Comparison of ENCODE assay signal across 22 cellular contexts in genomic region chr1:244817415-244817894, GRCh38. TPM values are rescaled to one million over a fixed set of nuclear protein-coding genes. Genes with fewer than 3 reads are reported as not detected.
DNase-seq lines count a peak whose midpoint lies in the region; ATAC-seq, FAIRE-seq and TF ChIP-seq lines count a peak whose summit lies in the region.
"Had no signal": no experiment of that assay in that cellular context is flagged by ENCODE, and none has a peak within 500 bp of the region (broad histone marks: within the 10 kb centered on the region; RNA-seq: fewer than 3 reads in every experiment).

No MANE protein-coding gene starts in this region.

- H3K4me1 Mint-ChIP-seq in Calu3 (ENCODE audit: low read depth, unreplicated experiment) = no peaks in the 10 kb centered on the region

- 0 out of 2 replicates have a peak overlapping the region, but pooled peaks have one; percentile 94 for H2BK5ac ChIP-seq in H1 (ENCODE audit: low read depth, low read length)

- H3K9me3 ChIP-seq in H1 (ENCODE audit: insufficient read depth in 2 of 2, low read depth in 1 of 2, low read length in 1 of 2) = no peaks in the 10 kb centered on the region; a peak in 1 of 4 replicates
- no peaks in the 10 kb centered on the region for H3K9me3 ChIP-seq in small intestine (ENCODE audit: control insufficient read depth, low read depth)

- intact Hi-C loops in left colon (cut with DNase I, micrococcal nuclease) (loop anchor here in 1 of 2 donors (10.0 kb wide), 1 partner anchor 217 kb away; no protein-coding TSS in a partner anchor), Calu3 (cut with micrococcal nuclease; ENCODE audit: unreplicated experiment) (no loop called here)

- peaks cover 10% of the 10 kb centered on the region for H3K27me3 Mint-ChIP-seq in Calu3 (ENCODE audit: unreplicated experiment)

- no peaks in the 10 kb centered on the region for H3K9me3 Mint-ChIP-seq in Calu3 (ENCODE audit: low read depth, unreplicated experiment)

- H3K4me2 ChIP-seq in H1 (ENCODE audit: insufficient read depth in 1 of 2, low read depth in 2 of 2, low read length in 2 of 2) = peak overlapping the region; percentile 56 to 63
- H3K4me2 ChIP-seq: KMS-11, PC-9 had no signal

- TF ChIP-seq CTCF in H1 (IDR thresholded peaks at IDR 0.05; ENCODE audit: control extremely low read depth in 1 of 3, insufficient read depth in 1 of 3, low read depth in 1 of 3, low read length in 3 of 3) (no peak), Calu3 (IDR thresholded peaks at IDR 0.05; ENCODE audit: unreplicated experiment) (no peak), foreskin fibroblast (IDR thresholded peaks at IDR 0.05; ENCODE audit: low read depth, low read length) (no peak)

- no peaks in the 10 kb centered on the region for H3K27me3 ChIP-seq in H7 (ENCODE audit: control insufficient read depth, insufficient read depth, low read length)
- no peaks in the 10 kb centered on the region for H3K27me3 ChIP-seq in H1 (replicated peaks in 1 of 4; ENCODE audit: control insufficient read depth in 3 of 4, extremely low read depth in 1 of 4, insufficient read depth in 3 of 4, low read length in 3 of 4)
- peaks cover 0 to 3% of the 10 kb centered on the region in 2 donors for H3K27me3 ChIP-seq in small intestine (ENCODE audit: control insufficient read depth in 2 of 2, insufficient read depth in 2 of 2, low read length in 2 of 2)

- BruUV-seq in Calu3 (replicated peaks; lab: Mats Ljungman, UMichigan) = no TSS peak

- no peak overlapping the region for H3K4me3 Mint-ChIP-seq in Calu3 (ENCODE audit: low read depth, unreplicated experiment)

- no peak for TF ChIP-seq EP300 in H1 (IDR thresholded peaks at IDR 0.05; ENCODE audit: borderline replicate concordance in 1 of 2, low read depth in 2 of 2, low read length in 2 of 2)

- no peak overlapping the region for H2AFZ ChIP-seq in H1 (ENCODE audit: low read length)
- H2AFZ ChIP-seq: PC-9 had no signal

- peaks cover 5% of the 10 kb centered on the region; the same call in 1 of the 2 replicates for H3K23me2 ChIP-seq in H1 (ENCODE audit: low read depth, low read length)

- H3K18ac ChIP-seq in H1 (ENCODE audit: extremely low read depth, low read length) = no peak overlapping the region

- no peak overlapping the region for H4K91ac ChIP-seq in H1 (replicated peaks; ENCODE audit: insufficient read length, low read length)

- ATAC-seq in left colon (peak; percentile 46), GM21528 (IDR thresholded peaks at IDR 0.05; ENCODE audit: low FRiP score, unreplicated experiment) (no peak)
- ATAC-seq: SK-N-SH treated with all-trans-retinoic acid at 6 μM for 48 hours had no signal

- H3K79me1 ChIP-seq in H1 (ENCODE audit: low read depth, low read length) = no peaks in the 10 kb centered on the region

- peak overlapping the region; percentile 95; the same call in 1 of the 2 replicates for H2AK5ac ChIP-seq in H1 (ENCODE audit: low read depth, low read length)

- FAIRE-seq in H1 (lab: Jason Lieb, UNC) (no peak), small intestine (lab: Jason Lieb, UNC) (no peak)

- TF ChIP-seq RAD21 in H1 (IDR thresholded peaks at IDR 0.05 in 1 of 2, conservative IDR thresholded peaks at IDR 0.05 in 1 of 2; ENCODE audit: low read depth in 2 of 2, low read length in 2 of 2) = no peak

- peak overlapping the region; percentile 17; the same call in 1 of the 2 replicates for H3K4me3 ChIP-seq in H7 (ENCODE audit: insufficient read depth, low read depth, low read length)
- peak overlapping the region in 3 of 4 experiments; percentile 26 to 59 (median 57); a peak in 3 of 8 replicates for H3K4me3 ChIP-seq in H1 (ENCODE audit: extremely low read depth in 1 of 4, insufficient read depth in 2 of 4, low read depth in 3 of 4, low read length in 4 of 4)
- H3K4me3 ChIP-seq in small intestine (ENCODE audit: low read depth in 1 of 2, low read length in 2 of 2) = no peak overlapping the region
- H3K4me3 ChIP-seq in foreskin fibroblast (ENCODE audit: low read depth in 1 of 2, low read length in 2 of 2) = no peak overlapping the region
- H3K4me3 ChIP-seq: PC-9 had no signal

- H3K4ac ChIP-seq in H1 (replicated peaks; ENCODE audit: insufficient read length, low read depth, low read length) = no peak overlapping the region

- H3K27ac ChIP-seq in H1 (ENCODE audit: low read depth, low read length) = no peak overlapping the region
- H3K27ac ChIP-seq in small intestine (ENCODE audit: low read depth in 1 of 2, low read length in 1 of 2) = no peak overlapping the region
- H3K27ac ChIP-seq: KMS-11, PC-9, RWPE1 had no signal

- H3K9ac ChIP-seq in H1 (replicated peaks in 1 of 4; ENCODE audit: extremely low read depth in 1 of 4, low read depth in 3 of 4, low read length in 3 of 4) = peak overlapping the region in 1 of 4 experiments; percentile 32; a peak in 2 of 7 replicates
- H3K9ac ChIP-seq: KMS-11 had no signal

- H3K36me3 Mint-ChIP-seq in Calu3 (ENCODE audit: insufficient read depth, unreplicated experiment) = no peaks in the 10 kb centered on the region

- no peak overlapping the region for H4K5ac ChIP-seq in H1 (ENCODE audit: insufficient read length, low read depth, low read length)

- peak overlapping the region; percentile 72 for H2BK120ac ChIP-seq in H1 (replicated peaks; ENCODE audit: low read depth, low read length)

- H3K23ac ChIP-seq in H1 (ENCODE audit: insufficient read length) = no peak overlapping the region

- H4K8ac ChIP-seq in H1 (ENCODE audit: extremely low read depth, insufficient read depth, low read length) = no peak overlapping the region

- H2BK20ac ChIP-seq in H1 (ENCODE audit: low read length) = peak overlapping the region; percentile 93; the same call in 1 of the 2 replicates

- DNase-seq in H7 (no peak), H1 (ENCODE audit: low read depth in 1 of 2, low spot score in 2 of 2) (no peak), left colon (no peak), small intestine (peak; percentile 89), SW480 (ENCODE audit: low spot score) (no peak), Calu3 (no peak), foreskin fibroblast (no peak)
- DNase-seq: C1 segment of cervical spinal cord, DMS 273 treated with DMSO at 0.1 percent for 48 hours, DND-41, GDM1, NCI-H1048, NCI-H1436, NCI-H2029, NCI-H2171, NCI-H526, PC-9, SIG-M5 had no signal

- H2BK12ac ChIP-seq in H1 (ENCODE audit: low read depth, low read length) = peak overlapping the region; percentile 85; the same call in 1 of the 2 replicates

- peaks cover 0 to 54% of the 10 kb centered on the region in 2 experiments; a peak in 2 of 4 replicates for H3K79me2 ChIP-seq in H1 (ENCODE audit: control insufficient read depth in 1 of 2, insufficient read depth in 2 of 2, low read length in 2 of 2)

- no peak overlapping the region for H3K14ac ChIP-seq in H1 (ENCODE audit: insufficient read length)

- CTCF ChIA-PET in H1 (lab: Charles Lee; ENCODE audit: partially characterized antibody) (no interaction called here), Calu3 (lab: Charles Lee) (interaction anchor here (0.6 kb wide), 1 partner anchor 14 kb away, joined by 4 read pairs; no protein-coding TSS in a partner anchor)

- no peak overlapping the region for H3K56ac ChIP-seq in H1 (replicated peaks; ENCODE audit: insufficient read length, low read depth, low read length)

- H2BK15ac ChIP-seq in H1 (ENCODE audit: low read length) = no peak overlapping the region

- H3K27ac Mint-ChIP-seq in Calu3 (ENCODE audit: unreplicated experiment) = no peak overlapping the region

- H3K36me3 ChIP-seq in H7 (replicated peaks; ENCODE audit: control insufficient read depth, insufficient read depth, low read length) (no peaks in the 10 kb centered on the region), H1 (ENCODE audit: control insufficient read depth in 2 of 4, insufficient read depth in 4 of 4, low read length in 3 of 4) (no peaks in the 10 kb centered on the region), small intestine (ENCODE audit: control insufficient read depth in 2 of 2, insufficient read depth in 2 of 2, low read length in 2 of 2) (no peaks in the 10 kb centered on the region)

- H3K4me1 ChIP-seq in H1 (replicated peaks in 1 of 4; ENCODE audit: control insufficient read depth in 3 of 4, insufficient read depth in 4 of 4, low read length in 3 of 4) (peaks cover 1 to 11% (median 7%) of the 10 kb centered on the region in 4 experiments), small intestine (ENCODE audit: control insufficient read depth in 2 of 2, insufficient read depth in 1 of 2, low read depth in 1 of 2, low read length in 1 of 2) (no peaks in the 10 kb centered on the region)

- 80% methylated on average over 12 of the region's 12 CpGs; no CpG with 5 or more reads in 1 of the 2 experiments for WGBS in H1 (ENCODE audit: extremely low coverage in 1 of 2, insufficient coverage in 1 of 2, insufficient read length in 1 of 2, insufficient replicate concordance in 2 of 2, low coverage in 1 of 2, low lambda C conversion rate in 2 of 2, missing lambda C conversion rate in 1 of 2), 2 experiments
- 67 to 76% (median 70%) methylated on average over 12 of the region's 12 CpGs for WGBS in small intestine, 3 donors

- H4K20me1 ChIP-seq in H1 (replicated peaks in 1 of 2; ENCODE audit: control insufficient read depth in 1 of 2, insufficient read depth in 2 of 2, low read length in 2 of 2) = no peaks in the 10 kb centered on the region

- POLR2A ChIA-PET in H1 (lab: Charles Lee; ENCODE audit: partially characterized antibody) = interaction anchor here (0.9 to 9.1 kb wide), 4 partner anchors 14 to 31 kb away, joined by 3 to 178 read pairs (median 10); partner anchors contain the start of gene COX20

- TF ChIP-seq POLR2A in H1 (IDR thresholded peaks at IDR 0.05; ENCODE audit: control extremely low read depth in 1 of 2, low read depth in 2 of 2, low read length in 2 of 2) = no peak

RNA-seq across cellular contexts. Expression of gene COX20, which starts 18.0 kb away (rescaled TPM):
- 8.7 and 11.6 TPM in 2 replicates for total RNA-seq in H7 (2014; rRNA removed; shearing (Covaris generic))
- 28.8 and 33.6 TPM in 2 replicates for total RNA-seq in H1 (2021; fragmentation: NEBNext Ultra II Directional; extraction: Animal tissue kit (Norgen Biotek cat#: 25700))
- 11.7 and 17.5 TPM in 2 replicates for polyA plus RNA-seq in H1 (2011; rRNA removed)
- 33.1 TPM for polyA plus RNA-seq in H1 (2011; cell fraction: cytosol; rRNA removed)
- 6.2 TPM for polyA plus RNA-seq in H1 (2011; cell fraction: nucleus; rRNA removed)
- 18.0 to 39.2 TPM (median 20.0 TPM) in 4 replicates for polyA plus RNA-seq in H1 (2012, experiment 1 of 2)
- polyA plus RNA-seq in H1 (2012, experiment 2 of 2) = 6.5 TPM
- polyA plus RNA-seq in H1 (2013, experiment 1 of 2) = 42.7 TPM
- 43.3 TPM for polyA plus RNA-seq in H1 (2013, experiment 2 of 2)
- polyA minus RNA-seq in H1 (2011; rRNA and poly(A)+ RNA removed) = 6.9 and 7.0 TPM in 2 replicates
- 4.6 TPM for polyA minus RNA-seq in H1 (2011; cell fraction: cytosol; rRNA and poly(A)+ RNA removed)
- 26.7 TPM for polyA minus RNA-seq in H1 (2011; cell fraction: nucleus; rRNA and poly(A)+ RNA removed)
- total RNA-seq in left colon = 10 to 100 TPM; 21.8 to 30.5 TPM
- 10 to 100 TPM; 37.1 to 66.9 (median 47.8) TPM for polyA plus RNA-seq in small intestine
- total RNA-seq in Calu3 (2022) = 22.6 and 32.8 TPM in 2 replicates

RNA-seq across cellular contexts. Expression of gene HNRNPU, which starts 46.9 kb away (rescaled TPM):
- total RNA-seq in H7 (2014; rRNA removed; shearing (Covaris generic)) = 249 and 277 TPM in 2 replicates
- 606 and 614 TPM in 2 replicates for total RNA-seq in H1 (2021; fragmentation: NEBNext Ultra II Directional; extraction: Animal tissue kit (Norgen Biotek cat#: 25700))
- polyA plus RNA-seq in H1 (2011; rRNA removed) (87.3 and 95.6 TPM in 2 replicates), small intestine (100 to 1,000 TPM in 2 of 3 donors, 10 to 100 TPM in 1; 84.8 to 194 (median 109) TPM)
- polyA plus RNA-seq in H1 (2011; cell fraction: cytosol; rRNA removed) = 240 TPM
- polyA plus RNA-seq in H1 (2011; cell fraction: nucleus; rRNA removed) = 179 TPM
- 452 to 699 TPM (median 531 TPM) in 4 replicates for polyA plus RNA-seq in H1 (2012, experiment 1 of 2)
- 85.9 TPM for polyA plus RNA-seq in H1 (2012, experiment 2 of 2)
- 352 TPM for polyA plus RNA-seq in H1 (2013, experiment 1 of 2)
- polyA plus RNA-seq in H1 (2013, experiment 2 of 2) = 353 TPM
- 235 and 263 TPM in 2 replicates for polyA minus RNA-seq in H1 (2011; rRNA and poly(A)+ RNA removed)
- 285 TPM for polyA minus RNA-seq in H1 (2011; cell fraction: cytosol; rRNA and poly(A)+ RNA removed)
- polyA minus RNA-seq in H1 (2011; cell fraction: nucleus; rRNA and poly(A)+ RNA removed) = 272 TPM
- total RNA-seq in left colon (100 to 1,000 TPM; 188 to 225 TPM), Calu3 (2022) (418 and 453 TPM in 2 replicates)

Comparison
In these comparisons a context has a peak if more than half of its experiments do, and no peak if none do; other contexts are left out.
1. H3K4me3 ChIP-seq: peak in H7 (single experiment) and H1 (3 of 4); none in small intestine (0 of 2) and foreskin fibroblast (0 of 2).